In the genomic region with DNA sequence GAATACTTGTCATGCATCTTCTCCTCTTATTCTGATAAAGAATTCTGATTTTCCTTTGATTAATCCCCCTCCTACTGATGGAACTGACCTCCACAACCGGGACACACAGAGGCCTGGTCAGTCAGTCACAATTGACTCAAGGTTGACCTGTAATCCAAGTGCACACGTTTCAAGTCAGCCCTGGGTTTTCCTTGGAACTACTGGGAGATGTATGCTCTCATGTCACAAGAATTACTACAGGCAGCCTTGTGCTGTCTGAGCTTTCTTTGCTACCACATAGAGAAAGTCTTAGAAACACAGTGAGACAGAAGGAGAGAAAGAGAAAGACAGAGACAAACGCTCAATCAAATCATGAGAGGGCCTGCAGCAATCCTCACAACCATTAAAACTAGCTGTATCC, we compare ENCODE assay signal across 30 cellular contexts.
A peak's percentile ranks its signal among the peaks of the same experiment; 100 is the strongest.
DNase-seq lines count a peak whose midpoint lies in the region; ATAC-seq, FAIRE-seq and TF ChIP-seq lines count a peak whose summit lies in the region.
"Had no signal": no experiment of that assay in that cellular context is flagged by ENCODE, and none has a peak within 500 bp of the region (broad histone marks: within the 10 kb centered on the region; RNA-seq: fewer than 3 reads in every experiment).

No MANE protein-coding gene starts in this region.

- H3K27me3 Mint-ChIP-seq in GM23338 (ENCODE audit: insufficient read depth, low read depth, poor library complexity) (peaks cover 2% of the 10 kb centered on the region), astrocyte (ENCODE audit: low read depth, unreplicated experiment) (no peaks in the 10 kb centered on the region), memory B cell (no peaks in the 10 kb centered on the region), Calu3 (ENCODE audit: unreplicated experiment) (no peaks in the 10 kb centered on the region)
- H3K27me3 Mint-ChIP-seq: activated CD4-positive, alpha-beta memory T cell treated with anti-CD3 and anti-CD28 coated beads, Interleukin-2, amount 10 ng/mL, durations not matched to agents 7 days and 5 days; activated T-helper 17 cell treated with anti-CD3 and anti-CD28 coated beads, Interleukin-2, amount 50 U/mL, for 72 hours; naive B cell had no signal

- H3K36me3 ChIP-seq in GM23338 (ENCODE audit: insufficient read depth) (no peaks in the 10 kb centered on the region), astrocyte (ENCODE audit: insufficient read depth, low read length) (no peaks in the 10 kb centered on the region)
- H3K36me3 ChIP-seq: BLaER1 treated with 17β-estradiol and CSF1 and Interleukin-3, amounts not matched to agents 10 nM and 100 nM; cardiac muscle cell; heart left ventricle; SJSA1; transverse colon had no signal

- no peak overlapping the region for H3K9ac ChIP-seq in astrocyte (ENCODE audit: low read length)
- H3K9ac ChIP-seq: BLaER1 treated with 17β-estradiol and CSF1 and Interleukin-3, amounts not matched to agents 10 nM and 100 nM had no signal

- H3K4me3 ChIP-seq in GM23338 (no peak overlapping the region), astrocyte (ENCODE audit: insufficient read depth, low read depth, low read length) (no peak overlapping the region), retinal pigment epithelial cell (ENCODE audit: low read length) (no peak overlapping the region)
- H3K4me3 ChIP-seq: BLaER1 treated with 17β-estradiol and CSF1 and Interleukin-3, amounts not matched to agents 10 nM and 100 nM; cardiac muscle cell; heart left ventricle; SJSA1; smooth muscle cell; transverse colon had no signal

- DNase-seq in GM23338 (ENCODE audit: low spot score): no peak
- DNase-seq in astrocyte (ENCODE audit: low read depth): no peak
- no peak for DNase-seq in memory B cell (ENCODE audit: low spot score in 2 of 2)
- peak; percentile 15 for DNase-seq in retinal pigment epithelial cell (ENCODE audit: low read depth)
- DNase-seq in activated CD8-positive, alpha-beta memory T cell treated with anti-CD3 and anti-CD28 coated beads, Interleukin-2, amount 50 U/mL, for 4 hours: no peak
- no peak for DNase-seq in GM13976 (ENCODE audit: low spot score)
- DNase-seq in dermis blood vessel endothelial cell: no peak
- DNase-seq in Calu3: no peak
- DNase-seq: activated CD4-positive, alpha-beta memory T cell treated with anti-CD3 and anti-CD28 coated beads, Interleukin-2, amount 10 ng/mL, durations not matched to agents 7 days and 5 days; activated naive CD4-positive, alpha-beta T cell treated with anti-CD3 and anti-CD28 coated beads, Interleukin-2, amount 50 U/mL, for 16 hours; amygdala; cortex of kidney; heart left ventricle; HFFc6; kidney glomerular epithelial cell; naive B cell; NCI-H1092; NCI-H187; NCI-H526; occipital lobe; retina; stimulated activated CD4-positive, alpha-beta T cell treated with anti-CD3 and anti-CD28 coated beads, Interleukin-1b, Interleukin-23, amount 100 ng/mL, for 48 hours; transverse colon had no signal

- H3K9me3 ChIP-seq in astrocyte (ENCODE audit: insufficient read depth, low read depth, low read length): no peaks in the 10 kb centered on the region
- H3K9me3 ChIP-seq: BLaER1 treated with 17β-estradiol and CSF1 and Interleukin-3, amounts not matched to agents 10 nM and 100 nM; heart left ventricle; SJSA1; transverse colon had no signal

- H3K4me2 ChIP-seq in GM23338 (no peak overlapping the region), astrocyte (ENCODE audit: low read length) (no peak overlapping the region)
- H3K4me2 ChIP-seq: BLaER1 treated with 17β-estradiol and CSF1 and Interleukin-3, amounts not matched to agents 10 nM and 100 nM; smooth muscle cell had no signal

- H3K36me3 Mint-ChIP-seq in GM23338 (ENCODE audit: low read depth) (no peaks in the 10 kb centered on the region), astrocyte (ENCODE audit: low read depth, unreplicated experiment) (no peaks in the 10 kb centered on the region), memory B cell (no peaks in the 10 kb centered on the region), Calu3 (ENCODE audit: insufficient read depth, unreplicated experiment) (no peaks in the 10 kb centered on the region)
- H3K36me3 Mint-ChIP-seq: naive B cell had no signal

- peaks cover 12% of the 10 kb centered on the region; the same call in 2 of the 3 replicates for H3K4me1 Mint-ChIP-seq in GM23338
- peaks cover 14% of the 10 kb centered on the region for H3K4me1 Mint-ChIP-seq in astrocyte (ENCODE audit: low read depth, unreplicated experiment)
- peaks cover 11% of the 10 kb centered on the region for H3K4me1 Mint-ChIP-seq in memory B cell
- H3K4me1 Mint-ChIP-seq in Calu3 (ENCODE audit: low read depth, unreplicated experiment): peaks cover 28% of the 10 kb centered on the region
- H3K4me1 Mint-ChIP-seq: activated CD4-positive, alpha-beta memory T cell treated with anti-CD3 and anti-CD28 coated beads, Interleukin-2, amount 10 ng/mL, durations not matched to agents 7 days and 5 days; activated T-helper 17 cell treated with anti-CD3 and anti-CD28 coated beads, Interleukin-2, amount 50 U/mL, for 72 hours had no signal

- no peak overlapping the region for H3K4me3 Mint-ChIP-seq in GM23338
- H3K4me3 Mint-ChIP-seq in astrocyte (ENCODE audit: unreplicated experiment): no peak overlapping the region
- H3K4me3 Mint-ChIP-seq in memory B cell: no peak overlapping the region
- no peak overlapping the region for H3K4me3 Mint-ChIP-seq in Calu3 (ENCODE audit: low read depth, unreplicated experiment)
- H3K4me3 Mint-ChIP-seq: activated CD4-positive, alpha-beta memory T cell treated with anti-CD3 and anti-CD28 coated beads, Interleukin-2, amount 10 ng/mL, durations not matched to agents 7 days and 5 days; activated T-helper 17 cell treated with anti-CD3 and anti-CD28 coated beads, Interleukin-2, amount 50 U/mL, for 72 hours; HFFc6; naive B cell had no signal

- no peaks in the 10 kb centered on the region for H3F3A ChIP-seq in GM23338 (replicated peaks; ENCODE audit: low read depth)

- ATAC-seq in GM23338 (no peak), memory B cell (ENCODE audit: low read depth) (no peak)
- ATAC-seq: activated T-helper 17 cell treated with anti-CD3 and anti-CD28 coated beads, Interleukin-2, amount 50 U/mL, for 72 hours; esophagus mucosa; heart left ventricle; HepG2 had no signal

- H4K20me1 ChIP-seq in GM23338 (replicated peaks; ENCODE audit: insufficient read depth): no peaks in the 10 kb centered on the region
- no peaks in the 10 kb centered on the region for H4K20me1 ChIP-seq in astrocyte (ENCODE audit: insufficient read depth, low read length)
- H4K20me1 ChIP-seq: BLaER1 treated with 17β-estradiol and CSF1 and Interleukin-3, amounts not matched to agents 10 nM and 100 nM had no signal

- no peaks in the 10 kb centered on the region for H3K79me2 ChIP-seq in GM23338 (replicated peaks; ENCODE audit: insufficient read depth)
- H3K79me2 ChIP-seq in astrocyte (ENCODE audit: insufficient read depth, low read length): no peaks in the 10 kb centered on the region

- no peak for FAIRE-seq in astrocyte (lab: Jason Lieb, UNC)
- FAIRE-seq: HepG2 had no signal

- no peaks in the 10 kb centered on the region for H3K9me2 ChIP-seq in GM23338 (ENCODE audit: insufficient read depth)

- in situ Hi-C loops in GM13976 (cut with MboI; ENCODE audit: low sequenced_read_pairs, unreplicated experiment): no loop called here

- H3K4me1 ChIP-seq in GM23338 (ENCODE audit: insufficient read depth) (peaks cover 9% of the 10 kb centered on the region; the same call in 1 of the 2 replicates), astrocyte (ENCODE audit: insufficient read depth, low read length) (no peaks in the 10 kb centered on the region)
- H3K4me1 ChIP-seq: BLaER1 treated with 17β-estradiol and CSF1 and Interleukin-3, amounts not matched to agents 10 nM and 100 nM; SJSA1 had no signal

- H3K27ac ChIP-seq in GM23338 (ENCODE audit: low read depth): no peak overlapping the region
- H3K27ac ChIP-seq in astrocyte (ENCODE audit: low read depth, low read length): no peak overlapping the region
- H3K27ac ChIP-seq: BLaER1 treated with 17β-estradiol and CSF1 and Interleukin-3, amounts not matched to agents 10 nM and 100 nM; cardiac muscle cell; heart left ventricle; SJSA1; transverse colon had no signal

- no TSS peak for BruUV-seq in Calu3 (replicated peaks; lab: Mats Ljungman, UMichigan)

- intact Hi-C loops in Calu3 (cut with micrococcal nuclease; ENCODE audit: unreplicated experiment): no loop called here

- H2AFZ ChIP-seq in GM23338 (peak overlapping the region; percentile 75; the same call in 1 of the 2 replicates), astrocyte (ENCODE audit: low read depth, low read length) (no peak overlapping the region)

- H3K27ac Mint-ChIP-seq in GM23338: 0 out of 2 replicates have a peak overlapping the region, but pooled peaks have one; percentile 2
- H3K27ac Mint-ChIP-seq in astrocyte (ENCODE audit: unreplicated experiment): peak overlapping the region; percentile 22
- peak overlapping the region; percentile 60 for H3K27ac Mint-ChIP-seq in memory B cell
- no peak overlapping the region for H3K27ac Mint-ChIP-seq in Calu3 (ENCODE audit: unreplicated experiment)
- H3K27ac Mint-ChIP-seq: activated CD4-positive, alpha-beta memory T cell treated with anti-CD3 and anti-CD28 coated beads, Interleukin-2, amount 10 ng/mL, durations not matched to agents 7 days and 5 days; activated T-helper 17 cell treated with anti-CD3 and anti-CD28 coated beads, Interleukin-2, amount 50 U/mL, for 72 hours; HFFc6 had no signal

- CTCF ChIA-PET in Calu3 (lab: Charles Lee): no interaction called here

- TF ChIP-seq CTCF in GM23338 (conservative IDR thresholded peaks at IDR 0.05; ENCODE audit: low read depth in 2 of 2) (no peak), astrocyte (IDR thresholded peaks at IDR 0.05; ENCODE audit: insufficient read depth, low read depth, low read length) (no peak), retinal pigment epithelial cell (conservative IDR thresholded peaks at IDR 0.05; ENCODE audit: low read depth, low read length) (no peak), GM13976 (IDR thresholded peaks at IDR 0.05; ENCODE audit: borderline replicate concordance, control extremely low read depth, extremely low read depth, insufficient read depth, missing control alignments) (no peak), Calu3 (IDR thresholded peaks at IDR 0.05; ENCODE audit: unreplicated experiment) (no peak)

- no peaks in the 10 kb centered on the region for H3K27me3 ChIP-seq in GM23338 (ENCODE audit: insufficient read depth)
- no peaks in the 10 kb centered on the region for H3K27me3 ChIP-seq in astrocyte (ENCODE audit: insufficient read depth, low read length)
- H3K27me3 ChIP-seq: BLaER1 treated with 17β-estradiol and CSF1 and Interleukin-3, amounts not matched to agents 10 nM and 100 nM; cardiac muscle cell; heart left ventricle; SJSA1; transverse colon had no signal

- H3K9me3 Mint-ChIP-seq in GM23338 (no peaks in the 10 kb centered on the region), astrocyte (ENCODE audit: unreplicated experiment) (no peaks in the 10 kb centered on the region), memory B cell (no peaks in the 10 kb centered on the region), Calu3 (ENCODE audit: low read depth, unreplicated experiment) (no peaks in the 10 kb centered on the region)
- H3K9me3 Mint-ChIP-seq: activated CD4-positive, alpha-beta memory T cell treated with anti-CD3 and anti-CD28 coated beads, Interleukin-2, amount 10 ng/mL, durations not matched to agents 7 days and 5 days; activated T-helper 17 cell treated with anti-CD3 and anti-CD28 coated beads, Interleukin-2, amount 50 U/mL, for 72 hours; HFFc6; naive B cell had no signal

TF ChIP-seq in GM23338, 12 proteins besides CTCF, POLR2A, EP300 and RAD21 (continues in another document):
- no peak for TF ChIP-seq NANOG (IDR thresholded peaks at IDR 0.05; ENCODE audit: borderline replicate concordance)
